7 cellular contexts compared by ENCODE assay signal in genomic region chr6:6725120-6725833, GRCh38.
DNase-seq lines count a peak whose midpoint lies in the region; ATAC-seq and TF ChIP-seq lines count a peak whose summit lies in the region.

No MANE protein-coding gene starts in this region.

- no peak for TF ChIP-seq EP300 in suprapubic skin (IDR thresholded peaks at IDR 0.05)

- H3K27ac ChIP-seq in IMR-90 (ENCODE audit: insufficient read depth, low read length) (no peak overlapping the region), breast epithelium (peak overlapping the region; percentile 83 to 93), suprapubic skin (peak overlapping the region; percentile 91)

- H2AK9ac ChIP-seq in IMR-90 (replicated peaks; ENCODE audit: low read depth, low read length, poor library complexity) = peak overlapping the region; percentile 60

- peak overlapping the region; percentile 25 to 70; a peak in 3 of 4 replicates for H4K8ac ChIP-seq in IMR-90 (ENCODE audit: low read depth in 2 of 2, low read length in 2 of 2)

- H3K36me3 ChIP-seq in IMR-90 (ENCODE audit: control insufficient read depth, insufficient read depth, low read length) = no peaks in the 10 kb centered on the region
- H3K36me3 ChIP-seq in breast epithelium = no peaks in the 10 kb centered on the region
- H3K36me3 ChIP-seq in suprapubic skin = no peaks in the 10 kb centered on the region

- peak overlapping the region; percentile 83; the same call in 1 of the 2 replicates for H3K4me2 ChIP-seq in IMR-90 (ENCODE audit: low read depth, low read length)

- H2BK20ac ChIP-seq in IMR-90 (ENCODE audit: low read depth, low read length) = no peak overlapping the region

- peak overlapping the region; percentile 62 for H3K9ac ChIP-seq in IMR-90 (ENCODE audit: low read depth, low read length)

- H3K14ac ChIP-seq in IMR-90 (replicated peaks; ENCODE audit: low read depth, low read length) = peak overlapping the region; percentile 53

- H3K4ac ChIP-seq in IMR-90 (ENCODE audit: low read depth, low read length) = peak overlapping the region; percentile 69

- CTCF ChIA-PET in IMR-90 (lab: Yijun Ruan, JAX) = interaction anchor here (0.6 to 1.6 kb wide), 6 partner anchors 25 to 517 kb away, joined by 3 to 5 read pairs (median 4); no protein-coding TSS in a partner anchor

- H4K5ac ChIP-seq in IMR-90 (ENCODE audit: low read depth, low read length) = peak overlapping the region; percentile 50

- peak overlapping the region; percentile 59; the same call in 1 of the 2 replicates for H4K91ac ChIP-seq in IMR-90 (ENCODE audit: insufficient read depth, low read depth, low read length)

- in situ Hi-C loops in IMR-90 (cut with MboI; ENCODE audit: low sequenced_read_pairs) = no loop called here

- DNase-seq in IMR-90 = no peak
- DNase-seq in breast epithelium (ENCODE audit: low spot score in 2 of 2) = no peak
- peak; percentile 62 for DNase-seq in left lobe of liver (ENCODE audit: low spot score)
- no peak for DNase-seq in suprapubic skin (ENCODE audit: low spot score in 2 of 2)
- DNase-seq in effector CD8-positive, alpha-beta T cell (lab: John Stamatoyannopoulos, UW) = no peak
- DNase-seq in sciatic nerve (ENCODE audit: low spot score) = no peak

- H2BK5ac ChIP-seq in IMR-90 (ENCODE audit: low read depth, low read length, poor library complexity, severe bottlenecking) = no peak overlapping the region

- TF ChIP-seq RAD21 in IMR-90 (IDR thresholded peaks at IDR 0.05; ENCODE audit: low read length) = no peak

- H3K27me3 ChIP-seq in IMR-90 (ENCODE audit: control insufficient read depth, insufficient read depth, low read length) (no peaks in the 10 kb centered on the region), breast epithelium (no peaks in the 10 kb centered on the region), suprapubic skin (no peaks in the 10 kb centered on the region)

- H3K23ac ChIP-seq in IMR-90 (ENCODE audit: low read depth, low read length) = no peak overlapping the region

- ATAC-seq in IMR-90 (ENCODE audit: low read depth) = no peak
- ATAC-seq in left lobe of liver = peak; percentile 55
- no peak for ATAC-seq in HG02588 (IDR thresholded peaks at IDR 0.05; ENCODE audit: unreplicated experiment)
- ATAC-seq in sciatic nerve = no peak

- 0 out of 2 replicates have a peak, but pooled peaks cover 2% of the 10 kb centered on the region for H3K9me1 ChIP-seq in IMR-90 (ENCODE audit: insufficient read depth, low read length)

- H3K4me3 ChIP-seq in IMR-90 (ENCODE audit: insufficient read depth, low read depth, low read length) (no peak overlapping the region), breast epithelium (peak overlapping the region; percentile 30 to 69 (median 45)), suprapubic skin (peak overlapping the region; percentile 48)

- TF ChIP-seq CTCF in IMR-90 (conservative IDR thresholded peaks at IDR 0.05; ENCODE audit: low read depth, low read length) (no peak), breast epithelium (IDR thresholded peaks at IDR 0.05) (no peak), suprapubic skin (IDR thresholded peaks at IDR 0.05) (no peak)

- H3K18ac ChIP-seq in IMR-90 (ENCODE audit: low read depth, low read length) = peak overlapping the region; percentile 20; the same call in 1 of the 2 replicates

- peak overlapping the region; percentile 3; the same call in 1 of the 2 replicates for H3K56ac ChIP-seq in IMR-90 (ENCODE audit: extremely low read depth, insufficient read depth, low read length)

- peak overlapping the region; percentile 75; the same call in 1 of the 2 replicates for H2BK120ac ChIP-seq in IMR-90 (ENCODE audit: low read depth, low read length)

- no TSS peak for BruUV-seq in IMR-90 (replicated peaks; lab: Mats Ljungman, UMichigan)

- POLR2A ChIA-PET in IMR-90 (lab: Charles Lee; ENCODE audit: unreplicated experiment) = interaction anchor here (0.5 kb wide), 1 partner anchor 413 kb away, joined by 3 read pairs; no protein-coding TSS in a partner anchor

- H2AFZ ChIP-seq in IMR-90 (replicated peaks; ENCODE audit: low read length, poor library complexity) = peak overlapping the region; percentile 92

- 0 out of 3 replicates have a peak overlapping the region, but pooled peaks have one; percentile 47 for H2BK15ac ChIP-seq in IMR-90 (ENCODE audit: low read depth, low read length)

- TF ChIP-seq POLR2A in IMR-90 (IDR thresholded peaks at IDR 0.05; ENCODE audit: low read depth, low read length) (no peak), breast epithelium (IDR thresholded peaks at IDR 0.05) (no peak), suprapubic skin (IDR thresholded peaks at IDR 0.05) (no peak)

- no peaks in the 10 kb centered on the region for H4K20me1 ChIP-seq in IMR-90 (ENCODE audit: insufficient read depth, low read length)

- WGBS in IMR-90 (ENCODE audit: extremely low coverage in 2 of 2, insufficient read length in 1 of 2), 2 experiments = no CpG with 5 or more reads among the region's 20 CpGs
- 47% methylated on average over 11 of the region's 20 CpGs for WGBS in suprapubic skin

- 0 out of 2 replicates have a peak overlapping the region, but pooled peaks have one; percentile 3 for H2AK5ac ChIP-seq in IMR-90 (ENCODE audit: low read depth, low read length)

- H3K9me3 ChIP-seq in IMR-90 (ENCODE audit: control insufficient read depth, insufficient read depth, low read length) (no peaks in the 10 kb centered on the region), breast epithelium (no peaks in the 10 kb centered on the region), suprapubic skin (no peaks in the 10 kb centered on the region)

- no peaks in the 10 kb centered on the region for H3K79me1 ChIP-seq in IMR-90 (ENCODE audit: low read depth in 1 of 2, low read length in 2 of 2)

- intact Hi-C loops in IMR-90 (cut with micrococcal nuclease) = loop anchor here (2.0 to 10.0 kb wide), 3 partner anchors 384 to 510 kb away; no protein-coding TSS in a partner anchor
- intact Hi-C loops in breast epithelium (cut with DNase I; ENCODE audit: low total_unique reads) = no loop called here
- intact Hi-C loops in sciatic nerve (cut with DNase I) = no loop called here

- H3K4me1 ChIP-seq in IMR-90 (ENCODE audit: control insufficient read depth, insufficient read depth, low read length) = peaks cover 5% of the 10 kb centered on the region
- peaks cover 0 to 3% of the 10 kb centered on the region in 2 donors for H3K4me1 ChIP-seq in breast epithelium
- peaks cover 38% of the 10 kb centered on the region for H3K4me1 ChIP-seq in suprapubic skin

- dilution Hi-C loops in IMR-90 (cut with HindIII; ENCODE audit: low sequenced_read_pairs, unreplicated experiment) = no loop called here

TF ChIP-seq in IMR-90, 13 proteins besides CTCF, POLR2A, EP300 and RAD21:
- TF ChIP-seq SMC3 (IDR thresholded peaks at IDR 0.05; ENCODE audit: low read depth, low read length) (no peak), BHLHE40 (IDR thresholded peaks at IDR 0.05; ENCODE audit: low read depth, low read length) (no peak), CEBPB (IDR thresholded peaks at IDR 0.05; ENCODE audit: low read depth, low read length) (no peak), ELK1 (IDR thresholded peaks at IDR 0.05; ENCODE audit: borderline replicate concordance, low read depth, low read length) (no peak)
